In the genomic region with DNA sequence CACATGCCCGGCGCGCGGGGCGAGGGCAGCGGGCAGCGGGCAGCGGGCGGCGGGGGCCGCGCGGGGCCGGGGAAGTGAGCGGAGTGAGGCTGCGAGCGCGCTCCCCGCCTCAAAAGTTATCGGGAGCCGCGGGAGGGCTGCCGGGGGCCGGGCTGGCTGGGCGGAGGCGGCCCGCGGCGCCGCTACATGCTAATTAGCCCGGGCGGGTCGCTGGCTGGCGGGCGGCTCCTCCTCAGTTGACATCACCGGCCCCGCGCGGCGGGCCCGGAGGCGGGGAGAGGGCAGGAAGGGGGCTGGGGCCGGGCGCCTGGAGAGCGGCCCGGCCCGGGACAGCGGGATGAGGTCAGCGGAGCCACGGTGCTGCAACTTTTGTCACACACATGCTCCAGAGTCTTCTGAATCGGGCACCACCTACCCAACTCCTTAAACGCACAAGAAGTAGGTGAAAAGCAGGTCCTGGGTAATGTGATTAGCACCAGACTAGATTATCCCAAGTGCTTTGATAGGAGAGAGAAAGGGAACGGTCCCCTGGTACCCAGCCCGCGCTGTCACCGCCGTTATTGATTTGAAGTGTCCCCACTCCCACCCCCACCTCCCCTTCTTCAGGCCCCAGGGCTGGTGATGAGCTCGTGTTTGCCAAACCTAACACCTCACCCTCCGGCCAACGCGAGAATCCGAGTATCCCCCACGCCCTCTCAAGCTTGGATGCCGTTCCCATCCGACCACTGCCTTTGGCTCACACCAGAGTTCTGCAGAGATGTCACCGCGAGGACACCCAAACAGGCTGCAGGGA, we compare ENCODE assay signal across 8 cellular contexts. TPM values are rescaled to one million over a fixed set of nuclear protein-coding genes. Genes with fewer than 3 reads are reported as not detected.
DNase-seq lines count a peak whose midpoint lies in the region; ATAC-seq, FAIRE-seq and TF ChIP-seq lines count a peak whose summit lies in the region.

A gene with protein sequence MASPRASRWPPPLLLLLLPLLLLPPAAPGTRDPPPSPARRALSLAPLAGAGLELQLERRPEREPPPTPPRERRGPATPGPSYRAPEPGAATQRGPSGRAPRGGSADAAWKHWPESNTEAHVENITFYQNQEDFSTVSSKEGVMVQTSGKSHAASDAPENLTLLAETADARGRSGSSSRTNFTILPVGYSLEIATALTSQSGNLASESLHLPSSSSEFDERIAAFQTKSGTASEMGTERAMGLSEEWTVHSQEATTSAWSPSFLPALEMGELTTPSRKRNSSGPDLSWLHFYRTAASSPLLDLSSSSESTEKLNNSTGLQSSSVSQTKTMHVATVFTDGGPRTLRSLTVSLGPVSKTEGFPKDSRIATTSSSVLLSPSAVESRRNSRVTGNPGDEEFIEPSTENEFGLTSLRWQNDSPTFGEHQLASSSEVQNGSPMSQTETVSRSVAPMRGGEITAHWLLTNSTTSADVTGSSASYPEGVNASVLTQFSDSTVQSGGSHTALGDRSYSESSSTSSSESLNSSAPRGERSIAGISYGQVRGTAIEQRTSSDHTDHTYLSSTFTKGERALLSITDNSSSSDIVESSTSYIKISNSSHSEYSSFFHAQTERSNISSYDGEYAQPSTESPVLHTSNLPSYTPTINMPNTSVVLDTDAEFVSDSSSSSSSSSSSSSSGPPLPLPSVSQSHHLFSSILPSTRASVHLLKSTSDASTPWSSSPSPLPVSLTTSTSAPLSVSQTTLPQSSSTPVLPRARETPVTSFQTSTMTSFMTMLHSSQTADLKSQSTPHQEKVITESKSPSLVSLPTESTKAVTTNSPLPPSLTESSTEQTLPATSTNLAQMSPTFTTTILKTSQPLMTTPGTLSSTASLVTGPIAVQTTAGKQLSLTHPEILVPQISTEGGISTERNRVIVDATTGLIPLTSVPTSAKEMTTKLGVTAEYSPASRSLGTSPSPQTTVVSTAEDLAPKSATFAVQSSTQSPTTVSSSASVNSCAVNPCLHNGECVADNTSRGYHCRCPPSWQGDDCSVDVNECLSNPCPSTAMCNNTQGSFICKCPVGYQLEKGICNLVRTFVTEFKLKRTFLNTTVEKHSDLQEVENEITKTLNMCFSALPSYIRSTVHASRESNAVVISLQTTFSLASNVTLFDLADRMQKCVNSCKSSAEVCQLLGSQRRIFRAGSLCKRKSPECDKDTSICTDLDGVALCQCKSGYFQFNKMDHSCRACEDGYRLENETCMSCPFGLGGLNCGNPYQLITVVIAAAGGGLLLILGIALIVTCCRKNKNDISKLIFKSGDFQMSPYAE (N-terminal part only) (minus strand): TSS at position 85 of the 793 bp plus-strand sequence. CDS start 107 bp downstream, outside the sequence.

- peak within 1 kb of the TSS; percentile 48 to 52 for H3K4me3 ChIP-seq in neutrophil (ENCODE audit: low read depth in 1 of 2, low read length in 1 of 2)

- peak; percentile 66 for DNase-seq in AG09319 (ENCODE audit: extremely low read depth, low read depth)
- peak; percentile 67 for DNase-seq in RPMI8226
- peak; percentile 62 for DNase-seq in activated gamma-delta T cell treated with anti-CD3 and anti-CD28 coated beads, Interleukin-2, amount 50 U/mL, for 16 hours (ENCODE audit: low read depth)
- peak; percentile 91 to 93 for DNase-seq in frontal cortex (ENCODE audit: low spot score in 2 of 2)

- H3K27ac ChIP-seq in neutrophil = no peak within 1 kb of the TSS

- no peak for FAIRE-seq in frontal cortex (lab: Jason Lieb, UNC)

- peaks cover 96% of the 10 kb centered on the region for H3K27me3 ChIP-seq in neutrophil

- no peak for TF ChIP-seq CTCF in AG09319 (IDR thresholded peaks at IDR 0.05; ENCODE audit: low read depth, low read length)
- TF ChIP-seq CTCF in neutrophil (IDR thresholded peaks at IDR 0.05) = no peak
- no peak for TF ChIP-seq CTCF in subcutaneous adipose tissue (IDR thresholded peaks at IDR 0.05; ENCODE audit: low read depth)

- no peaks in the 10 kb centered on the region for H3K9me3 ChIP-seq in neutrophil

- H3K36me3 ChIP-seq in neutrophil = no peaks in the 10 kb centered on the region

- peak; percentile 73 for ATAC-seq in GM19025 (IDR thresholded peaks at IDR 0.05; ENCODE audit: low read depth, unreplicated experiment)
- ATAC-seq in HG03432 (IDR thresholded peaks at IDR 0.05; ENCODE audit: unreplicated experiment) = peak; percentile 75

- H3K4me1 ChIP-seq in neutrophil (ENCODE audit: control insufficient read depth in 1 of 2, insufficient read depth in 1 of 2, low read depth in 1 of 2, low read length in 1 of 2) = peaks cover 17 to 20% of the 10 kb centered on the region in 2 experiments

RNA-seq across cellular contexts. Expression of the gene that starts here (rescaled TPM):
- total RNA-seq in frontal cortex = 5.7 TPM
- total RNA-seq in subcutaneous adipose tissue = 10 to 100 TPM; 26.7 to 72.5 (median 36.2) TPM
